In genomic region chr17:48752399-48753288, GRCh38 we compare ENCODE assay signal across 2 cellular contexts.
TF ChIP-seq lines count a peak whose summit lies in the region.

No MANE protein-coding gene starts in this region.

TF ChIP-seq in HepG2, 621 proteins besides CTCF, POLR2A, EP300 and RAD21:
- TF ChIP-seq EZH2 (conservative IDR thresholded peaks at IDR 0.05; ENCODE audit: low read depth, low read length) (0 out of 2 replicates have a peak, but pooled peaks have one; percentile 19), NFYC (CRISPR knock-in tag; IDR thresholded peaks at IDR 0.05) (no peak)

TF ChIP-seq in H1, 55 proteins besides CTCF, POLR2A, EP300 and RAD21:
- TF ChIP-seq SUZ12 (IDR thresholded peaks at IDR 0.05; ENCODE audit: low read length) (peak; percentile 84), TBP (IDR thresholded peaks at IDR 0.05; ENCODE audit: low read depth, low read length) (no peak), EGR1 (IDR thresholded peaks at IDR 0.05; ENCODE audit: borderline replicate concordance, low read depth, low read length) (no peak), GABPA (IDR thresholded peaks at IDR 0.05; ENCODE audit: borderline replicate concordance, insufficient read depth, low read length) (no peak), EZH2 (IDR thresholded peaks at IDR 0.05; ENCODE audit: low read depth, low read length, severe bottlenecking) (peak; percentile 89), CTBP2 (IDR thresholded peaks at IDR 0.05; ENCODE audit: borderline replicate concordance, insufficient read depth, insufficient read length, low read length) (peak; percentile 22), TAF1 (IDR thresholded peaks at IDR 0.05; ENCODE audit: low read depth, low read length) (no peak)
TF ChIP-seq in H1: peak in this region for 3.
